8 cellular contexts compared by ENCODE assay signal in the genomic region with DNA sequence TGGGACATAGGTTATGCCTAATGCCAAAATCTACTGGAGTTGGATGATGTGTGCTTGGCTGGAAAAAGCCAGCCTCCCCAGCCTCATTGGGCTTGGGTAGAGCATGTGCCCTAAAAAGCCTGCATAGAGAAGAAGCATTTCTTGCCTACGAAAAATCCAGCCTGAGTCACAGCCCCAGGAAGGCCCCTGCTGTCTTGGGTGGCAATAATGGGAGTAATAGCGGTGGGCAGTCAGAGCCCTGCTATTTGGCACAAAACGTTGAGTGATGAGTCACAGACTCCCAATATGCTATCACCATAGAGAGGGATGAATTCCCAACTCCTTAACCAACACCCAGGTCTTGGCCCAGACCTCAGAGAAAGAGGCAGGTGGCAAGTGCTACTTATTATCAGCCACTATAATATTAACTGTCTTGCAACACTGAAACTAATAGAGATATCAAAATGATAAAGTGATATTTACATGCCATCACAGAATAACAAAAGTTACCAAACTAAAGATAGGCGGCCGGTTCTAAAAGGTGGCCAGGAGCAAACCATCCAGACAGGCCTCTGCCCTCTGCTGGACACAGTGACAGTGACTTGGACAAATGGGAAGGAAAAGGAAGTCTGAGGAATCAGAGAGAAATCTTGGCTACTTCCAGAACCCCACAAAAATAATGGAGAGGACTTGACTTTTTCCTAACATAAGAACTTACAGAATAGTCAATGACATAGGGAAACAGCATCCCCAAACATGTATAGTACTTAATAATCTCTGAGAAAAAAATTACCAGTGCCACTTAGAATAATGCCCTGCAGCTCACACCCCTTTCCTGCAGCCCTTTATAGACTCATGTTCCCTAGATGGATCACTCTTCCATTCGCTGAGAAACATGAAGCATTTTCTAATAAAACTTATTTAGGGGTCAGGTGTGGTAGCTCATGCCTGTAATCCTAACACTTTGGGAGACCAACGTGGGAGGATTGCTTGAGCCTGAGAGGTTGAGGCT. TPM values are rescaled to one million over a fixed set of nuclear protein-coding genes. Genes with fewer than 3 reads are reported as not detected.
DNase-seq lines count a peak whose midpoint lies in the region; ATAC-seq, FAIRE-seq and TF ChIP-seq lines count a peak whose summit lies in the region.

No MANE protein-coding gene starts in this region.

- H3K4me1 Mint-ChIP-seq in stimulated activated effector memory CD8-positive, alpha-beta T cell treated with anti-CD3 and anti-CD28 coated beads, Interleukin-12 subunit alpha, Interleukin-12 subunit beta, amount 100 ng/mL, for 72 hours, result peaks cover 5% of the 10 kb centered on the region

- no peaks in the 10 kb centered on the region for H3K27me3 ChIP-seq in left ventricle myocardium inferior (ENCODE audit: low read depth)

- H3K4me1 ChIP-seq in left ventricle myocardium inferior, result peaks cover 47% of the 10 kb centered on the region

- no peaks in the 10 kb centered on the region for H3K9me3 ChIP-seq in left ventricle myocardium inferior (replicated peaks)

- H3K36me3 Mint-ChIP-seq in stimulated activated effector memory CD8-positive, alpha-beta T cell treated with anti-CD3 and anti-CD28 coated beads, Interleukin-12 subunit alpha, Interleukin-12 subunit beta, amount 100 ng/mL, for 72 hours, result peaks cover 60% of the 10 kb centered on the region

- DNase-seq in H54 (ENCODE audit: insufficient read length, low spot score) (peak; percentile 81), SW 1271 (lab: John Stamatoyannopoulos, UW) (peak; percentile 92), left ventricle myocardium inferior (no peak), KG1 (lab: John Stamatoyannopoulos, UW) (no peak), GM13976 (ENCODE audit: low spot score) (no peak), activated gamma-delta T cell (lab: John Stamatoyannopoulos, UW) (no peak)
- DNase-seq in stimulated activated effector memory CD8-positive, alpha-beta T cell treated with anti-CD3 and anti-CD28 coated beads, Interleukin-12 subunit alpha, Interleukin-12 subunit beta, amount 100 ng/mL, for 72 hours (ENCODE audit: low spot score in 2 of 2), result no peak

- ATAC-seq in stimulated activated effector memory CD8-positive, alpha-beta T cell treated with anti-CD3 and anti-CD28 coated beads, Interleukin-12 subunit alpha, Interleukin-12 subunit beta, amount 100 ng/mL, for 72 hours, result no peak
- no peak for ATAC-seq in HG03378 (IDR thresholded peaks at IDR 0.05; ENCODE audit: unreplicated experiment)

- no peaks in the 10 kb centered on the region for H3K9me3 Mint-ChIP-seq in stimulated activated effector memory CD8-positive, alpha-beta T cell treated with anti-CD3 and anti-CD28 coated beads, Interleukin-12 subunit alpha, Interleukin-12 subunit beta, amount 100 ng/mL, for 72 hours

- peak overlapping the region; percentile 80 for H3K27ac ChIP-seq in left ventricle myocardium inferior (replicated peaks)

- no peak for TF ChIP-seq POLR2A in H54 (IDR thresholded peaks at IDR 0.05; ENCODE audit: low read depth, low read length)

- peak; percentile 97 for FAIRE-seq in H54 (lab: Jason Lieb, UNC)

- TF ChIP-seq CTCF in left ventricle myocardium inferior (IDR thresholded peaks at IDR 0.05; ENCODE audit: borderline replicate concordance) (peak; percentile 59), GM13976 (IDR thresholded peaks at IDR 0.05; ENCODE audit: borderline replicate concordance, control extremely low read depth, extremely low read depth, insufficient read depth, missing control alignments) (no peak)

- H3K27ac Mint-ChIP-seq in stimulated activated effector memory CD8-positive, alpha-beta T cell treated with anti-CD3 and anti-CD28 coated beads, Interleukin-12 subunit alpha, Interleukin-12 subunit beta, amount 100 ng/mL, for 72 hours, result peak overlapping the region; percentile 23

- H3K4me3 Mint-ChIP-seq in stimulated activated effector memory CD8-positive, alpha-beta T cell treated with anti-CD3 and anti-CD28 coated beads, Interleukin-12 subunit alpha, Interleukin-12 subunit beta, amount 100 ng/mL, for 72 hours, result no peak overlapping the region

- no peak overlapping the region for H3K4me3 ChIP-seq in left ventricle myocardium inferior

- H3K36me3 ChIP-seq in left ventricle myocardium inferior, result peaks cover 73% of the 10 kb centered on the region

- intact Hi-C loops in left ventricle myocardium inferior (cut with micrococcal nuclease), result no loop called here

- in situ Hi-C loops in GM13976 (cut with MboI; ENCODE audit: low sequenced_read_pairs, unreplicated experiment), result no loop called here

RNA-seq across cellular contexts. Expression of gene MUC13, which starts 51.9 kb away (rescaled TPM):
- total RNA-seq in left ventricle myocardium inferior, result 0.08 TPM

Comparison
In these comparisons a context has a peak if more than half of its experiments do, and no peak if none do; other contexts are left out.
1. DNase-seq: peak in H54 (single experiment) and SW 1271 (2 of 2); none in left ventricle myocardium inferior (single experiment), stimulated activated effector memory CD8-positive, alpha-beta T cell treated with anti-CD3 and anti-CD28 coated beads, Interleukin-12 subunit alpha, Interleukin-12 subunit beta, amount 100 ng/mL, for 72 hours (0 of 2), KG1 (single experiment), GM13976 (single experiment) and activated gamma-delta T cell (single experiment).